ENCODE assay signal across 1 cellular context in the genomic region with DNA sequence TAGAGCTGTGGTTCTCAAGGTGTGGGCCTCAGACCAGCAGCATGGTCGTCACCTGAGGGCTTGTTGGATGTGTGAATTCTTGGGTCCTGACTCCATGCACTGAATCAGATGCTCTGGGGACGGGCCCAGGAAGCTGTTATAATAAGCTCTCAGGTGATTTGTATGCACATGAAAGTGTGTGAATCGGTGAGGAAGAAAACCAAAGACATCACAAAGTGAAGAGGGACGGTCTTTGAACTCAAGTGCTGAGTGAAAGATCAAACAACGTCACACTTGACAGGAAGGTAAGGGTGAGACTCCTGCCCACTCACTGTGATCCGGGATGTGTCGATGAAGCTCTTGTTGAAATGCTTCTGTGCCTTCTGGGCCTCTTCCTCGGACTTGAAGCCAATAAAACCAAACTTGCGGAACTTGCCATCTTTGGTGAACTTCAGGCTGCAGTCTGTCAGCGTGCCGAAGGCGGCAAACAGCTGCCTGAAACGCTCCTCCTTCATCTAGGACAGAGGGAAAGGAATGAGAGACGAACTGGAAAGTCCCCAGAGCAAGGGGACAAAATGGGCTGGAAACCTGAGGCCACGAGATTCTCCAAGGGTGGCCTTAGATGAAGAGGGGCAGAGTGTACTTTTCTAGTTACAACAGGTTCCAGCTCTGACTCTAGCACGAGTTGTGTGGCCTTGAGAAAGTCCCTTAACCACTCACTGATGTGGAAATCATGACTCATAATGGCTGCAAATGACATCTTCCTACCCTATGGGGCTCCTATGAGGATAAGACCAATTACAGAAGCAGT.
TF ChIP-seq lines count a peak whose summit lies in the region.

No MANE protein-coding gene starts in this region.

TF ChIP-seq in GM12878, 131 proteins besides CTCF, POLR2A, EP300 and RAD21 (continued from another document):
- TF ChIP-seq GABPA (IDR thresholded peaks at IDR 0.05; ENCODE audit: low read depth) (0 out of 2 replicates have a peak, but pooled peaks have one; percentile 12), CBFB (IDR thresholded peaks at IDR 0.05; ENCODE audit: low read depth) (0 out of 2 replicates have a peak, but pooled peaks have one; percentile 29), ZBED1 (IDR thresholded peaks at IDR 0.05; ENCODE audit: borderline replicate concordance) (0 out of 2 replicates have a peak, but pooled peaks have one; percentile 23), FOXM1 (IDR thresholded peaks at IDR 0.05; ENCODE audit: low read depth, low read length) (peak; percentile 52; the same call in 1 of the 2 replicates), TARDBP (IDR thresholded peaks at IDR 0.05; ENCODE audit: borderline replicate concordance) (no peak), CHD2 (IDR thresholded peaks at IDR 0.05; ENCODE audit: borderline replicate concordance, low read depth, low read length) (no peak), CREB1 (IDR thresholded peaks at IDR 0.05; ENCODE audit: low read depth) (peak; percentile 93), SRF (IDR thresholded peaks at IDR 0.05; ENCODE audit: low read depth in 2 of 2, low read length in 2 of 2) (no peak), LARP7 (IDR thresholded peaks at IDR 0.05) (peak; percentile 48; the same call in 1 of the 2 replicates), BCL11A (IDR thresholded peaks at IDR 0.05; ENCODE audit: low read depth, low read length) (peak; percentile 47; the same call in 1 of the 2 replicates), YY1 (IDR thresholded peaks at IDR 0.05; ENCODE audit: low read depth, low read length) (peak; percentile 61; the same call in 1 of the 2 replicates), RELA (IDR thresholded peaks at IDR 0.05; ENCODE audit: borderline replicate concordance, partially characterized antibody) (peak; percentile 97), ASH2L (IDR thresholded peaks at IDR 0.05; ENCODE audit: borderline replicate concordance, low read depth) (no peak; the same call in 1 of the 2 replicates), RUNX3 (IDR thresholded peaks at IDR 0.05; ENCODE audit: low read length) (peak; percentile 86), POU2F2 (IDR thresholded peaks at IDR 0.05; ENCODE audit: borderline replicate concordance, low read depth, low read length) (no peak; the same call in 2 of the 3 replicates), ZNF207 (IDR thresholded peaks at IDR 0.05; ENCODE audit: borderline replicate concordance) (peak; percentile 51; the same call in 1 of the 2 replicates), JUNB (IDR thresholded peaks at IDR 0.05) (peak; percentile 91), IKZF2 (IDR thresholded peaks at IDR 0.05) (peak; percentile 63 to 71), BHLHE40 (IDR thresholded peaks at IDR 0.05; ENCODE audit: borderline replicate concordance in 1 of 2, low read depth in 2 of 2, low read length in 1 of 2) (peak; percentile 87 to 93), CREM (IDR thresholded peaks at IDR 0.05; ENCODE audit: low read depth) (peak; percentile 78), PAX5 (IDR thresholded peaks at IDR 0.05; ENCODE audit: borderline replicate concordance, low read depth, low read length) (peak; percentile 64; the same call in 1 of the 2 replicates), TCF7 (IDR thresholded peaks at IDR 0.05; ENCODE audit: borderline replicate concordance) (peak; percentile 57), MTA2 (IDR thresholded peaks at IDR 0.05; ENCODE audit: low read depth) (peak; percentile 65), ZNF217 (IDR thresholded peaks at IDR 0.05) (peak; percentile 18; the same call in 1 of the 2 replicates), NBN (IDR thresholded peaks at IDR 0.05) (peak; percentile 68), MEF2B (IDR thresholded peaks at IDR 0.05; ENCODE audit: partially characterized antibody, poor library complexity, severe bottlenecking) (peak; percentile 38), DPF2 (IDR thresholded peaks at IDR 0.05) (peak; percentile 59; the same call in 1 of the 2 replicates), ATF7 (IDR thresholded peaks at IDR 0.05; ENCODE audit: low read depth) (peak; percentile 96), HDAC2 (IDR thresholded peaks at IDR 0.05) (no peak), IRF4 (IDR thresholded peaks at IDR 0.05; ENCODE audit: low read depth, low read length) (peak; percentile 82), ESRRA (IDR thresholded peaks at IDR 0.05; ENCODE audit: low read length) (no peak), JUND (IDR thresholded peaks at IDR 0.05; ENCODE audit: low read depth, low read length) (peak; percentile 64; the same call in 1 of the 2 replicates), EGR1 (IDR thresholded peaks at IDR 0.05; ENCODE audit: borderline replicate concordance in 1 of 2, low read depth in 2 of 2, low read length in 2 of 2) (no peak), FOXK2 (IDR thresholded peaks at IDR 0.05) (no peak), ZNF622 (IDR thresholded peaks at IDR 0.05) (no peak), NFIC (IDR thresholded peaks at IDR 0.05; ENCODE audit: low read depth, low read length) (peak; percentile 70; the same call in 1 of the 2 replicates), NR2F1 (conservative IDR thresholded peaks at IDR 0.05) (peak; percentile 38), IKZF1 (conservative IDR thresholded peaks at IDR 0.05) (peak; percentile 79), SMARCA5 (IDR thresholded peaks at IDR 0.05) (peak; percentile 32; the same call in 1 of the 2 replicates)
- TF ChIP-seq, protein P1, sequence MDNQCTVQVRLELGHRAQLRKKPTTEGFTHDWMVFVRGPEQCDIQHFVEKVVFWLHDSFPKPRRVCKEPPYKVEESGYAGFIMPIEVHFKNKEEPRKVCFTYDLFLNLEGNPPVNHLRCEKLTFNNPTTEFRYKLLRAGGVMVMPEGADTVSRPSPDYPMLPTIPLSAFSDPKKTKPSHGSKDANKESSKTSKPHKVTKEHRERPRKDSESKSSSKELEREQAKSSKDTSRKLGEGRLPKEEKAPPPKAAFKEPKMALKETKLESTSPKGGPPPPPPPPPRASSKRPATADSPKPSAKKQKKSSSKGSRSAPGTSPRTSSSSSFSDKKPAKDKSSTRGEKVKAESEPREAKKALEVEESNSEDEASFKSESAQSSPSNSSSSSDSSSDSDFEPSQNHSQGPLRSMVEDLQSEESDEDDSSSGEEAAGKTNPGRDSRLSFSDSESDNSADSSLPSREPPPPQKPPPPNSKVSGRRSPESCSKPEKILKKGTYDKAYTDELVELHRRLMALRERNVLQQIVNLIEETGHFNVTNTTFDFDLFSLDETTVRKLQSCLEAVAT (IDR thresholded peaks at IDR 0.05): peak; percentile 84
- TF ChIP-seq, protein P2, sequence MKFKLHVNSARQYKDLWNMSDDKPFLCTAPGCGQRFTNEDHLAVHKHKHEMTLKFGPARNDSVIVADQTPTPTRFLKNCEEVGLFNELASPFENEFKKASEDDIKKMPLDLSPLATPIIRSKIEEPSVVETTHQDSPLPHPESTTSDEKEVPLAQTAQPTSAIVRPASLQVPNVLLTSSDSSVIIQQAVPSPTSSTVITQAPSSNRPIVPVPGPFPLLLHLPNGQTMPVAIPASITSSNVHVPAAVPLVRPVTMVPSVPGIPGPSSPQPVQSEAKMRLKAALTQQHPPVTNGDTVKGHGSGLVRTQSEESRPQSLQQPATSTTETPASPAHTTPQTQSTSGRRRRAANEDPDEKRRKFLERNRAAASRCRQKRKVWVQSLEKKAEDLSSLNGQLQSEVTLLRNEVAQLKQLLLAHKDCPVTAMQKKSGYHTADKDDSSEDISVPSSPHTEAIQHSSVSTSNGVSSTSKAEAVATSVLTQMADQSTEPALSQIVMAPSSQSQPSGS (IDR thresholded peaks at IDR 0.05; ENCODE audit: low read length): peak; percentile 92
- TF ChIP-seq, protein P3, sequence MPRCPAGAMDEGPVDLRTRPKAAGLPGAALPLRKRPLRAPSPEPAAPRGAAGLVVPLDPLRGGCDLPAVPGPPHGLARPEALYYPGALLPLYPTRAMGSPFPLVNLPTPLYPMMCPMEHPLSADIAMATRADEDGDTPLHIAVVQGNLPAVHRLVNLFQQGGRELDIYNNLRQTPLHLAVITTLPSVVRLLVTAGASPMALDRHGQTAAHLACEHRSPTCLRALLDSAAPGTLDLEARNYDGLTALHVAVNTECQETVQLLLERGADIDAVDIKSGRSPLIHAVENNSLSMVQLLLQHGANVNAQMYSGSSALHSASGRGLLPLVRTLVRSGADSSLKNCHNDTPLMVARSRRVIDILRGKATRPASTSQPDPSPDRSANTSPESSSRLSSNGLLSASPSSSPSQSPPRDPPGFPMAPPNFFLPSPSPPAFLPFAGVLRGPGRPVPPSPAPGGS (IDR thresholded peaks at IDR 0.05; ENCODE audit: borderline replicate concordance, insufficient read depth, low read depth, low read length, poor library complexity, severe bottlenecking): peak; percentile 57
- TF ChIP-seq, protein P4, sequence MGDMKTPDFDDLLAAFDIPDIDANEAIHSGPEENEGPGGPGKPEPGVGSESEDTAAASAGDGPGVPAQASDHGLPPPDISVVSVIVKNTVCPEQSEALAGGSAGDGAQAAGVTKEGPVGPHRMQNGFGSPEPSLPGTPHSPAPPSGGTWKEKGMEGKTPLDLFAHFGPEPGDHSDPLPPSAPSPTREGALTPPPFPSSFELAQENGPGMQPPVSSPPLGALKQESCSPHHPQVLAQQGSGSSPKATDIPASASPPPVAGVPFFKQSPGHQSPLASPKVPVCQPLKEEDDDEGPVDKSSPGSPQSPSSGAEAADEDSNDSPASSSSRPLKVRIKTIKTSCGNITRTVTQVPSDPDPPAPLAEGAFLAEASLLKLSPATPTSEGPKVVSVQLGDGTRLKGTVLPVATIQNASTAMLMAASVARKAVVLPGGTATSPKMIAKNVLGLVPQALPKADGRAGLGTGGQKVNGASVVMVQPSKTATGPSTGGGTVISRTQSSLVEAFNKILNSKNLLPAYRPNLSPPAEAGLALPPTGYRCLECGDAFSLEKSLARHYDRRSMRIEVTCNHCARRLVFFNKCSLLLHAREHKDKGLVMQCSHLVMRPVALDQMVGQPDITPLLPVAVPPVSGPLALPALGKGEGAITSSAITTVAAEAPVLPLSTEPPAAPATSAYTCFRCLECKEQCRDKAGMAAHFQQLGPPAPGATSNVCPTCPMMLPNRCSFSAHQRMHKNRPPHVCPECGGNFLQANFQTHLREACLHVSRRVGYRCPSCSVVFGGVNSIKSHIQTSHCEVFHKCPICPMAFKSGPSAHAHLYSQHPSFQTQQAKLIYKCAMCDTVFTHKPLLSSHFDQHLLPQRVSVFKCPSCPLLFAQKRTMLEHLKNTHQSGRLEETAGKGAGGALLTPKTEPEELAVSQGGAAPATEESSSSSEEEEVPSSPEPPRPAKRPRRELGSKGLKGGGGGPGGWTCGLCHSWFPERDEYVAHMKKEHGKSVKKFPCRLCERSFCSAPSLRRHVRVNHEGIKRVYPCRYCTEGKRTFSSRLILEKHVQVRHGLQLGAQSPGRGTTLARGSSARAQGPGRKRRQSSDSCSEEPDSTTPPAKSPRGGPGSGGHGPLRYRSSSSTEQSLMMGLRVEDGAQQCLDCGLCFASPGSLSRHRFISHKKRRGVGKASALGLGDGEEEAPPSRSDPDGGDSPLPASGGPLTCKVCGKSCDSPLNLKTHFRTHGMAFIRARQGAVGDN (IDR thresholded peaks at IDR 0.05): peak; percentile 65; the same call in 1 of the 2 replicates
- TF ChIP-seq, protein P5, sequence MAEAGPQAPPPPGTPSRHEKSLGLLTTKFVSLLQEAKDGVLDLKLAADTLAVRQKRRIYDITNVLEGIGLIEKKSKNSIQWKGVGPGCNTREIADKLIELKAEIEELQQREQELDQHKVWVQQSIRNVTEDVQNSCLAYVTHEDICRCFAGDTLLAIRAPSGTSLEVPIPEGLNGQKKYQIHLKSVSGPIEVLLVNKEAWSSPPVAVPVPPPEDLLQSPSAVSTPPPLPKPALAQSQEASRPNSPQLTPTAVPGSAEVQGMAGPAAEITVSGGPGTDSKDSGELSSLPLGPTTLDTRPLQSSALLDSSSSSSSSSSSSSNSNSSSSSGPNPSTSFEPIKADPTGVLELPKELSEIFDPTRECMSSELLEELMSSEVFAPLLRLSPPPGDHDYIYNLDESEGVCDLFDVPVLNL (IDR thresholded peaks at IDR 0.05; ENCODE audit: low read depth, low read length): no peak
- TF ChIP-seq, protein P6, sequence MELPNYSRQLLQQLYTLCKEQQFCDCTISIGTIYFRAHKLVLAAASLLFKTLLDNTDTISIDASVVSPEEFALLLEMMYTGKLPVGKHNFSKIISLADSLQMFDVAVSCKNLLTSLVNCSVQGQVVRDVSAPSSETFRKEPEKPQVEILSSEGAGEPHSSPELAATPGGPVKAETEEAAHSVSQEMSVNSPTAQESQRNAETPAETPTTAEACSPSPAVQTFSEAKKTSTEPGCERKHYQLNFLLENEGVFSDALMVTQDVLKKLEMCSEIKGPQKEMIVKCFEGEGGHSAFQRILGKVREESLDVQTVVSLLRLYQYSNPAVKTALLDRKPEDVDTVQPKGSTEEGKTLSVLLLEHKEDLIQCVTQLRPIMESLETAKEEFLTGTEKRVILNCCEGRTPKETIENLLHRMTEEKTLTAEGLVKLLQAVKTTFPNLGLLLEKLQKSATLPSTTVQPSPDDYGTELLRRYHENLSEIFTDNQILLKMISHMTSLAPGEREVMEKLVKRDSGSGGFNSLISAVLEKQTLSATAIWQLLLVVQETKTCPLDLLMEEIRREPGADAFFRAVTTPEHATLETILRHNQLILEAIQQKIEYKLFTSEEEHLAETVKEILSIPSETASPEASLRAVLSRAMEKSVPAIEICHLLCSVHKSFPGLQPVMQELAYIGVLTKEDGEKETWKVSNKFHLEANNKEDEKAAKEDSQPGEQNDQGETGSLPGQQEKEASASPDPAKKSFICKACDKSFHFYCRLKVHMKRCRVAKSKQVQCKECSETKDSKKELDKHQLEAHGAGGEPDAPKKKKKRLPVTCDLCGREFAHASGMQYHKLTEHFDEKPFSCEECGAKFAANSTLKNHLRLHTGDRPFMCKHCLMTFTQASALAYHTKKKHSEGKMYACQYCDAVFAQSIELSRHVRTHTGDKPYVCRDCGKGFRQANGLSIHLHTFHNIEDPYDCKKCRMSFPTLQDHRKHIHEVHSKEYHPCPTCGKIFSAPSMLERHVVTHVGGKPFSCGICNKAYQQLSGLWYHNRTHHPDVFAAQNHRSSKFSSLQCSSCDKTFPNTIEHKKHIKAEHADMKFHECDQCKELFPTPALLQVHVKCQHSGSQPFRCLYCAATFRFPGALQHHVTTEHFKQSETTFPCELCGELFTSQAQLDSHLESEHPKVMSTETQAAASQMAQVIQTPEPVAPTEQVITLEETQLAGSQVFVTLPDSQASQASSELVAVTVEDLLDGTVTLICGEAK (IDR thresholded peaks at IDR 0.05; ENCODE audit: borderline replicate concordance): peak; percentile 30; the same call in 1 of the 2 replicates
TF ChIP-seq in GM12878: peak in this region for 37.
